27 cellular contexts compared by ENCODE assay signal in the genomic region with DNA sequence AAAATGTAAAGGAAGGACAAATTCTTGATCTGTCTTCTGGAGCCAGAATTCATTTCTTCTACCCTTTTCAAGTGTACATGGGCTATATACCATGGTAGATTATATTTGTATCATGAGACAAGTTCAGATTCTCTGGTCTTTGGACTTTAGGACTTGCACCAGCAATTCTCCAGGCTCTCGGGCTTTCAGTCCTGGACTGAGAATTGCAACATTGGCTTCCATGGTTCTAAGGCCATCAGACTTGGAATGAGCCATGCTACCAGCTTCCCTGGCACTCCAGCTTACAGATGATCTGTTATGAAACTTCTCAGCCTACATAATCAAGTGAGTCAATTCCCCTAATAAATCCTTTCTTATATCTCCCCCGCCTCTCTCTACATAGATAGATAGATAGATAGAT. TPM values are rescaled to one million over a fixed set of nuclear protein-coding genes. Genes with fewer than 3 reads are reported as not detected.
"Had no signal": no experiment of that assay in that cellular context is flagged by ENCODE, and none has a peak within 500 bp of the region (broad histone marks: within the 10 kb centered on the region; RNA-seq: fewer than 3 reads in every experiment).

No MANE protein-coding gene starts in this region.

- ATAC-seq: stimulated activated effector memory CD8-positive, alpha-beta T cell treated with anti-CD3 and anti-CD28 coated beads, Interleukin-12 subunit alpha, Interleukin-12 subunit beta, amount 100 ng/mL, for 72 hours; stimulated activated memory B cell treated with anti-CD40 and anti-IgM and Interleukin-4, amounts not matched to agents 10 μg/mL and 1 μg/mL and 100 μg/mL, for 72 hours; stimulated activated naive B cell treated with anti-CD40 and anti-IgM and Interleukin-4, amounts not matched to agents 10 μg/mL and 1 μg/mL and 100 μg/mL, for 72 hours; stimulated activated naive CD8-positive, alpha-beta T cell treated with anti-CD3 and anti-CD28 coated beads, Interleukin-15, amount 100 ng/mL, for 72 hours; stimulated activated naive CD8-positive, alpha-beta T cell treated with anti-CD3 and anti-CD28 coated beads, Interleukin-15, Interleukin-2, amounts not matched to agents 100 U/mL and 50 U/mL, for 24 hours; upper lobe of right lung had no signal

- H3K36me3 ChIP-seq: stomach, suprapubic skin, thoracic aorta, thyroid gland, tibial artery, tibial nerve, transverse colon, upper lobe of left lung, upper lobe of right lung, uterus, vagina had no signal

- H3K27ac ChIP-seq: stomach, suprapubic skin, testis, thoracic aorta, thyroid gland, tibial artery, tibial nerve, transverse colon, upper lobe of left lung, upper lobe of right lung, uterus, vagina had no signal

- FAIRE-seq: urothelium cell line had no signal

- H3K4me3 ChIP-seq: stomach, suprapubic skin, testis, thoracic aorta, thyroid gland, tibial artery, tibial nerve, transverse colon, upper lobe of left lung, upper lobe of right lung, uterus, vagina had no signal

- H3K27me3 ChIP-seq: stomach, suprapubic skin, testis, thyroid gland, tibial artery, tibial nerve, transverse colon, upper lobe of left lung, upper lobe of right lung, uterus, vagina had no signal

- H3K9me3 ChIP-seq: testis, thyroid gland, uterus, vagina had no signal

- DNase-seq: stimulated activated CD4-positive, alpha-beta T cell treated with anti-CD3 and anti-CD28 coated beads, Interleukin-2, amount 100 ng/mL, for 48 hours; stimulated activated CD4-positive, alpha-beta T cell treated with anti-CD3 and anti-CD28 coated beads, Interleukin-4, amount 100 ng/mL, for 1 hour; stimulated activated CD4-positive, alpha-beta T cell treated with anti-CD3 and anti-CD28 coated beads, Interleukin-4, amount 100 ng/mL, for 24 hours; stimulated activated CD4-positive, alpha-beta T cell treated with anti-CD3 and anti-CD28 coated beads, Interleukin-4, amount 100 ng/mL, for 4 hours; stimulated activated CD8-positive, alpha-beta memory T cell treated with anti-CD3 and anti-CD28 coated beads, Interleukin-4, amount 100 ng/mL, for 48 hours; stimulated activated naive B cell treated with anti-CD40 and anti-IgM and Interleukin-4, amounts not matched to agents 10 μg/mL and 1 μg/mL and 100 μg/mL, for 72 hours; stimulated activated naive CD4-positive, alpha-beta T cell; stimulated activated naive CD4-positive, alpha-beta T cell treated with Interleukin-2 at 50 U/mL for 16 hours; stimulated activated naive CD8-positive, alpha-beta T cell treated with anti-CD3 and anti-CD28 coated beads, Interleukin-15, amount 100 ng/mL, for 72 hours; stimulated activated naive CD8-positive, alpha-beta T cell treated with anti-CD3 and anti-CD28 coated beads, Interleukin-15, Interleukin-2, amounts not matched to agents 100 U/mL and 50 U/mL, for 24 hours; stomach; substantia nigra; testis; thyroid gland; tibial artery; transverse colon; trophoblast cell; upper lobe of left lung; upper lobe of right lung; uterus had no signal

- H3K4me1 ChIP-seq: stomach, suprapubic skin, testis, thyroid gland, tibial artery, tibial nerve, transverse colon, upper lobe of left lung, upper lobe of right lung, uterus, vagina had no signal

RNA-seq across cellular contexts. Expression of a gene that starts 33.3 kb away (rescaled TPM):
- total RNA-seq: suprapubic skin, thoracic aorta, tibial nerve, transverse colon, upper lobe of right lung had no signal
